ENCODE assay signal across 21 cellular contexts in genomic region chr1:236095705-236096500, GRCh38. TPM values are rescaled to one million over a fixed set of nuclear protein-coding genes. Genes with fewer than 3 reads are reported as not detected.
"Had no signal": no experiment of that assay in that cellular context is flagged by ENCODE, and none has a peak within 500 bp of the region (broad histone marks: within the 10 kb centered on the region; RNA-seq: fewer than 3 reads in every experiment).

No MANE protein-coding gene starts in this region.

- H3K27ac ChIP-seq: cardiac muscle cell, left ventricle myocardium inferior, neutrophil, ovary, psoas muscle, suprapubic skin, vagina had no signal

- H3K4me3 ChIP-seq: cardiac muscle cell, left ventricle myocardium inferior, ovary, psoas muscle, right atrium auricular region, suprapubic skin, transverse colon, vagina had no signal

- H3K9me3 ChIP-seq: neutrophil, ovary, psoas muscle, right atrium auricular region had no signal

- H3K4me1 Mint-ChIP-seq: immature natural killer cell; stimulated activated naive CD8-positive, alpha-beta T cell treated with anti-CD3 and anti-CD28 coated beads, Interleukin-15, amount 100 ng/mL, for 72 hours had no signal

- DNase-seq: activated CD4-positive, alpha-beta T cell treated with anti-CD3 and anti-CD28 coated beads, Interleukin-2, amount 50 U/mL, for 4 hours; activated naive CD4-positive, alpha-beta T cell treated with Interleukin-2 at 50 U/mL for 16 hours; cortex of kidney; foreskin fibroblast; immature natural killer cell; kidney glomerular epithelial cell; left ventricle myocardium inferior; mammary epithelial cell; ovary; psoas muscle; stimulated activated CD4-positive, alpha-beta T cell treated with anti-CD3 and anti-CD28 coated beads, Interleukin-12 subunit alpha, Interleukin-12 subunit beta, amount 100 ng/mL, for 4 hours; stimulated activated naive CD8-positive, alpha-beta T cell treated with anti-CD3 and anti-CD28 coated beads, Interleukin-15, amount 100 ng/mL, for 72 hours; T1000; transverse colon had no signal

- H3K4me1 ChIP-seq: psoas muscle, right atrium auricular region, transverse colon, vagina had no signal

- ATAC-seq: natural killer cell treated with Interleukin-12 subunit alpha and Interleukin-12 subunit beta and Interleukin-15 and Interleukin-18, amount 100 ng/mL, for 72 hours; psoas muscle; stimulated activated naive CD8-positive, alpha-beta T cell treated with anti-CD3 and anti-CD28 coated beads, Interleukin-15, amount 100 ng/mL, for 72 hours; WTC11 had no signal

- H3K9me3 Mint-ChIP-seq: immature natural killer cell; natural killer cell treated with Interleukin-12 subunit alpha and Interleukin-12 subunit beta and Interleukin-15 and Interleukin-18, amount 100 ng/mL, for 72 hours had no signal

- H3K36me3 ChIP-seq: cardiac muscle cell, left ventricle myocardium inferior, neutrophil, ovary, right atrium auricular region, suprapubic skin, transverse colon, vagina had no signal

- H3K4me3 Mint-ChIP-seq: immature natural killer cell; stimulated activated naive CD8-positive, alpha-beta T cell treated with anti-CD3 and anti-CD28 coated beads, Interleukin-15, amount 100 ng/mL, for 72 hours; WTC11 had no signal

- H3K27me3 ChIP-seq: cardiac muscle cell, ovary, right atrium auricular region, suprapubic skin, transverse colon, vagina had no signal

- H3K27ac Mint-ChIP-seq: WTC11 had no signal

- H3K36me3 Mint-ChIP-seq: immature natural killer cell; natural killer cell treated with Interleukin-12 subunit alpha and Interleukin-12 subunit beta and Interleukin-15 and Interleukin-18, amount 100 ng/mL, for 72 hours had no signal

RNA-seq across cellular contexts. Expression of gene NID1, which starts 31.0 kb away (rescaled TPM):
- total RNA-seq: natural killer cell treated with Interleukin-12 subunit alpha and Interleukin-12 subunit beta and Interleukin-15 and Interleukin-18, amount 100 ng/mL, for 72 hours had no signal
- polyA plus RNA-seq: immature natural killer cell had no signal
